Comparison of ENCODE assay signal across 39 cellular contexts in the genomic region with DNA sequence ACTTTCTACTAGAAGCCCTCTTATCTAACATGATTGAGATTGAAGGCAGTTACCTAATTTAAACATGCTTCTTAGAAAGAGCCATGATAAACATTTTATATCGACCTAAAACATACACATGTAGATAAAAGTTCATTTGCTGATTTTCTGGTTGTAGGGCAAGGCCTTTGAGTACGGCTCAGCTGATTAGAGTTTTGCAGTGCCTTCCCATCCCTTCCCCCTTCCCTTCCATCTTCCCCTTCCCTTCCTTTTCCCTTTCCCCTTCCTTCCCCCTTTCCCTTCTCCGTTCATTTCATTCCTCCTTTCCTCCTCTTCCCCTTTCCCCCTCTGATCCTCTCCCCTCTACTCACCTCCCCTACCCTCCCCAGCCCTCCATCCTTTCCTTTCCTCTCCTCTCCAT. TPM values are rescaled to one million over a fixed set of nuclear protein-coding genes. Genes with fewer than 3 reads are reported as not detected.
DNase-seq lines count a peak whose midpoint lies in the region; ATAC-seq, FAIRE-seq and TF ChIP-seq lines count a peak whose summit lies in the region.
"Had no signal": no experiment of that assay in that cellular context is flagged by ENCODE, and none has a peak within 500 bp of the region (broad histone marks: within the 10 kb centered on the region; RNA-seq: fewer than 3 reads in every experiment).

No MANE protein-coding gene starts in this region.

- H3K9ac ChIP-seq in HepG2 (ENCODE audit: insufficient read depth, low read depth, low read length): no peak overlapping the region
- H3K9ac ChIP-seq in K562 (ENCODE audit: insufficient read depth in 1 of 2, low read depth in 2 of 2, low read length in 2 of 2): no peak overlapping the region
- H3K9ac ChIP-seq: BLaER1; BLaER1 treated with 17β-estradiol and CSF1 and Interleukin-3, amounts not matched to agents 10 nM and 100 nM had no signal

- no peaks in the 10 kb centered on the region for H3K36me3 ChIP-seq in HepG2 (replicated peaks in 1 of 2; ENCODE audit: control insufficient read depth in 1 of 2, insufficient read depth in 2 of 2, low read length in 2 of 2)
- no peaks in the 10 kb centered on the region for H3K36me3 ChIP-seq in right lobe of liver
- no peaks in the 10 kb centered on the region for H3K36me3 ChIP-seq in HEK293 (ENCODE audit: control insufficient read depth in 2 of 2, insufficient read depth in 1 of 2, low read length in 2 of 2)
- H3K36me3 ChIP-seq in K562 (ENCODE audit: control insufficient read depth, insufficient read depth, low read length): no peaks in the 10 kb centered on the region
- H3K36me3 ChIP-seq: BE2C; BLaER1; BLaER1 treated with 17β-estradiol and CSF1 and Interleukin-3, amounts not matched to agents 10 nM and 100 nM had no signal

- H3K27me3 ChIP-seq in HepG2 (ENCODE audit: control insufficient read depth in 1 of 2, insufficient read depth in 2 of 2, low read length in 2 of 2) (no peaks in the 10 kb centered on the region), right lobe of liver (no peaks in the 10 kb centered on the region), K562 (ENCODE audit: control insufficient read depth in 2 of 2, insufficient read depth in 2 of 2, low read length in 2 of 2) (no peaks in the 10 kb centered on the region)
- H3K27me3 ChIP-seq: BE2C; BLaER1; BLaER1 treated with 17β-estradiol and CSF1 and Interleukin-3, amounts not matched to agents 10 nM and 100 nM had no signal

- H3K9me3 ChIP-seq in HepG2 (ENCODE audit: low read length): no peaks in the 10 kb centered on the region
- H3K9me3 ChIP-seq in right lobe of liver: no peaks in the 10 kb centered on the region
- no peaks in the 10 kb centered on the region for H3K9me3 ChIP-seq in HEK293 (ENCODE audit: control insufficient read depth, insufficient read depth, low read depth, low read length)
- H3K9me3 ChIP-seq in K562 (replicated peaks; ENCODE audit: control insufficient read depth, insufficient read depth, low read depth, low read length): no peaks in the 10 kb centered on the region
- H3K9me3 ChIP-seq: A549; BE2C; BLaER1; BLaER1 treated with 17β-estradiol and CSF1 and Interleukin-3, amounts not matched to agents 10 nM and 100 nM; Caco-2 had no signal

- intact Hi-C loops in HepG2 (cut with micrococcal nuclease; ENCODE audit: unreplicated experiment) (no loop called here), right lobe of liver (cut with DNase I) (no loop called here), K562 (cut with micrococcal nuclease) (no loop called here), left ventricle myocardium superior (cut with micrococcal nuclease) (no loop called here)

- BruUV-seq in HepG2 (replicated peaks; lab: Mats Ljungman, UMichigan): no TSS peak
- no TSS peak for BruUV-seq in K562 (replicated peaks; lab: Mats Ljungman, UMichigan)

- H3K27me3 Mint-ChIP-seq in T-cell: no peaks in the 10 kb centered on the region
- H3K27me3 Mint-ChIP-seq: B cell; CD4-positive, alpha-beta memory T cell; CD4-positive, alpha-beta T cell; CD4-positive, CD25-positive, alpha-beta regulatory T cell; CD8-positive, alpha-beta memory T cell had no signal

- H3K4me1 ChIP-seq in HepG2 (ENCODE audit: insufficient read depth, low read length) (no peaks in the 10 kb centered on the region), right lobe of liver (no peaks in the 10 kb centered on the region), HEK293 (ENCODE audit: control insufficient read depth, insufficient read depth, low read length) (no peaks in the 10 kb centered on the region), K562 (replicated peaks in 1 of 2; ENCODE audit: control insufficient read depth in 2 of 2, insufficient read depth in 2 of 2, low read length in 2 of 2) (peaks cover 4 to 6% of the 10 kb centered on the region in 2 experiments; a peak in 3 of 5 replicates)
- H3K4me1 ChIP-seq: BE2C, BLaER1, Caco-2 had no signal

- TF ChIP-seq POLR2A in HepG2 (IDR thresholded peaks at IDR 0.05; ENCODE audit: insufficient read depth in 1 of 2, low read depth in 2 of 2, low read length in 2 of 2) (no peak), right lobe of liver (IDR thresholded peaks at IDR 0.05) (no peak), K562 (conservative IDR thresholded peaks at IDR 0.05) (no peak)

- TF ChIP-seq RAD21 in HepG2 (CRISPR knock-in tag; IDR thresholded peaks at IDR 0.05) (no peak), K562 (CRISPR knock-in tag; conservative IDR thresholded peaks at IDR 0.05 in 1 of 2, IDR thresholded peaks at IDR 0.05 in 1 of 2) (no peak)

- ATAC-seq in HepG2 (no peak), right lobe of liver (no peak), K562 (no peak), T-cell (replicated peaks in 1 of 4) (no peak), left ventricle myocardium superior (no peak)
- ATAC-seq: A549; CD8-positive, alpha-beta T cell had no signal

- H3K4me3 ChIP-seq in HepG2 (replicated peaks in 1 of 3; ENCODE audit: insufficient read depth in 1 of 3, low read depth in 2 of 3, low read length in 3 of 3): no peak overlapping the region
- no peak overlapping the region for H3K4me3 ChIP-seq in right lobe of liver
- no peak overlapping the region for H3K4me3 ChIP-seq in HEK293 (ENCODE audit: low read depth, low read length)
- no peak overlapping the region for H3K4me3 ChIP-seq in K562
- H3K4me3 ChIP-seq: A549; BLaER1; BLaER1 treated with 17β-estradiol and CSF1 and Interleukin-3, amounts not matched to agents 10 nM and 100 nM had no signal

- H2AFZ ChIP-seq in HepG2 (ENCODE audit: low read length): no peak overlapping the region
- H2AFZ ChIP-seq in K562 (ENCODE audit: low read depth, low read length): no peak overlapping the region

- H3K4me1 Mint-ChIP-seq in T-cell: peaks cover 9 to 11% (median 10%) of the 10 kb centered on the region in 3 donors
- H3K4me1 Mint-ChIP-seq: B cell had no signal

- in situ Hi-C loops in HepG2 (cut with HindIII; ENCODE audit: extremely low pct_ligation_motif_present, low pct_unique_long_range_greater_than_20kb): no loop called here
- in situ Hi-C loops in K562 (cut with MboI): no loop called here

- CTCF ChIA-PET in HepG2 (lab: Yijun Ruan, JAX; ENCODE audit: low intra/inter-chr PET ratio, low total read pairs): no interaction called here
- CTCF ChIA-PET in HEK293 (lab: Yijun Ruan, JAX): no interaction called here
- CTCF ChIA-PET in K562 (lab: Yijun Ruan, JAX; ENCODE audit: low intra/inter-chr PET ratio): no interaction called here
- CTCF ChIA-PET in T-cell (lab: Charles Lee): no interaction called here

- no peaks in the 10 kb centered on the region for H3K9me3 Mint-ChIP-seq in T-cell
- H3K9me3 Mint-ChIP-seq: CD4-positive, alpha-beta T cell; CD4-positive, CD25-positive, alpha-beta regulatory T cell; CD8-positive, alpha-beta memory T cell; CD8-positive, alpha-beta T cell had no signal

- 52% methylated on average over 3 of the region's 3 CpGs for WGBS in HepG2 (ENCODE audit: low lambda C conversion rate)
- WGBS in right lobe of liver (ENCODE audit: insufficient coverage, low coverage, low lambda C conversion rate, missing lambda C conversion rate): 78% methylated on average over 3 of the region's 3 CpGs
- WGBS in K562 (ENCODE audit: insufficient coverage, low coverage, missing lambda C conversion rate): 12% methylated on average over 3 of the region's 3 CpGs

- no peak overlapping the region for H3K27ac ChIP-seq in HepG2 (ENCODE audit: extremely low read length, insufficient read depth, low read length)
- no peak overlapping the region for H3K27ac ChIP-seq in right lobe of liver
- H3K27ac ChIP-seq in HEK293 (ENCODE audit: extremely low read depth, low read depth, low read length): no peak overlapping the region
- H3K27ac ChIP-seq in K562 (ENCODE audit: extremely low read depth, low read depth, low read length): no peak overlapping the region
- H3K27ac ChIP-seq: 22Rv1; A549; BLaER1; BLaER1 treated with 17β-estradiol and CSF1 and Interleukin-3, amounts not matched to agents 10 nM and 100 nM; C4-2B had no signal

- H3K36me3 Mint-ChIP-seq in T-cell: no peaks in the 10 kb centered on the region
- H3K36me3 Mint-ChIP-seq: CD14-positive monocyte; CD4-positive, alpha-beta memory T cell; CD4-positive, CD25-positive, alpha-beta regulatory T cell; CD8-positive, alpha-beta T cell had no signal

- H3K79me2 ChIP-seq in HepG2 (ENCODE audit: insufficient read depth, low read length): no peaks in the 10 kb centered on the region
- H3K79me2 ChIP-seq in K562 (ENCODE audit: control insufficient read depth, insufficient read depth, low read length): no peaks in the 10 kb centered on the region

- no peak for TF ChIP-seq CTCF in HepG2 (CRISPR knock-in tag; IDR thresholded peaks at IDR 0.05)
- no peak for TF ChIP-seq CTCF in right lobe of liver (IDR thresholded peaks at IDR 0.05)
- TF ChIP-seq CTCF in HEK293 (tag by site-specific recombination; IDR thresholded peaks at IDR 0.05): no peak
- no peak for TF ChIP-seq CTCF in K562 (IDR thresholded peaks at IDR 0.05 in 2 of 3, conservative IDR thresholded peaks at IDR 0.05 in 1 of 3; ENCODE audit: insufficient read depth in 2 of 3, low read depth in 1 of 3, low read length in 3 of 3)

- no peak for FAIRE-seq in HepG2 (lab: Jason Lieb, UNC)
- no peak for FAIRE-seq in K562 (lab: Jason Lieb, UNC)
- FAIRE-seq: A549, D721Med had no signal

- POLR2A ChIA-PET in HepG2 (lab: Yijun Ruan, JAX) (interaction anchor here (1.4 kb wide), 1 partner anchor 21 kb away, joined by 5 read pairs; no protein-coding TSS in a partner anchor), HEK293 (lab: Yijun Ruan, JAX) (interaction anchor here (2.2 kb wide), 1 partner anchor 22 kb away, joined by 8 read pairs; the partner anchor contains the start of gene LDHA), K562 (lab: Yijun Ruan, JAX) (interaction anchor here (1.6 kb wide), 1 partner anchor 19 kb away, joined by 6 read pairs; no protein-coding TSS in a partner anchor), T-cell (lab: Charles Lee) (no interaction called here)

- H3K27ac Mint-ChIP-seq in T-cell: no peak overlapping the region
- H3K27ac Mint-ChIP-seq: B cell; CD4-positive, alpha-beta T cell; CD4-positive, CD25-positive, alpha-beta regulatory T cell; CD8-positive, alpha-beta memory T cell; CD8-positive, alpha-beta T cell had no signal

- TF ChIP-seq EP300 in HepG2 (IDR thresholded peaks at IDR 0.05; ENCODE audit: low read depth in 2 of 2, low read length in 2 of 2): no peak
- TF ChIP-seq EP300 in HepG2 (CRISPR knock-in tag; IDR thresholded peaks at IDR 0.05; ENCODE audit: borderline replicate concordance): no peak
- TF ChIP-seq EP300 in K562 (IDR thresholded peaks at IDR 0.05; ENCODE audit: low read length): no peak

- no peak overlapping the region for H3K4me2 ChIP-seq in HepG2 (ENCODE audit: low read depth, low read length)
- no peak overlapping the region for H3K4me2 ChIP-seq in K562 (ENCODE audit: insufficient read depth, low read length)
- H3K4me2 ChIP-seq: A549; BLaER1; BLaER1 treated with 17β-estradiol and CSF1 and Interleukin-3, amounts not matched to agents 10 nM and 100 nM had no signal

- no peaks in the 10 kb centered on the region for H4K20me1 ChIP-seq in HepG2 (ENCODE audit: insufficient read depth, low read length)
- no peaks in the 10 kb centered on the region for H4K20me1 ChIP-seq in K562 (replicated peaks; ENCODE audit: control insufficient read depth, insufficient read depth, low read length)
- H4K20me1 ChIP-seq: BLaER1; BLaER1 treated with 17β-estradiol and CSF1 and Interleukin-3, amounts not matched to agents 10 nM and 100 nM had no signal

- DNase-seq in HepG2 (ENCODE audit: low spot score) (no peak), right lobe of liver (no peak), K562 (ENCODE audit: extremely low read depth in 1 of 4, low spot score in 3 of 4) (no peak), T-cell (no peak), left ventricle myocardium superior (no peak)
- DNase-seq: 8988T; ACHN; AML-193; BE2C; C1 segment of cervical spinal cord; Caco-2; Calu3; CD4-positive, alpha-beta memory T cell; CD4-positive, alpha-beta T cell; CD4-positive, CD25-positive, alpha-beta regulatory T cell; CD8-positive, alpha-beta memory T cell; CD8-positive, alpha-beta T cell; COR-L47; DMS 273 treated with DMSO at 0.1 percent for 48 hours; DMS153; DMS53; DMS79; DMS79 treated with DMSO at 0.1 percent for 48 hours; DND-41; EL had no signal

- no peaks in the 10 kb centered on the region for H3K9me1 ChIP-seq in K562 (ENCODE audit: control insufficient read depth, insufficient read depth, low read length)

- H3K4me3 Mint-ChIP-seq in T-cell: no peak overlapping the region
- H3K4me3 Mint-ChIP-seq: B cell; CD14-positive monocyte; CD4-positive, alpha-beta memory T cell; CD4-positive, alpha-beta T cell; CD4-positive, CD25-positive, alpha-beta regulatory T cell; CD8-positive, alpha-beta memory T cell; CD8-positive, alpha-beta T cell had no signal

RNA-seq across cellular contexts. Expression of gene LDHC, which starts 4.3 kb away (rescaled TPM):
- total RNA-seq in HepG2 (2016; rRNA removed; fragmentation: Illumina TruSeq; extraction: Trizol) (not detected in 2 replicates), right lobe of liver (1 to 10 TPM in 2 of 6 experiments, under 1 TPM in 1, not detected in 3; 0.61 to 1.6 (median 1.5) TPM), K562 (2014; rRNA removed) (not detected in 2 replicates), K562 (2014; rRNA removed; fragmentation: Illumina TruSeq; extraction: Trizol) (not detected in 2 replicates), K562 (2015; rRNA removed; fragmentation: Illumina TruSeq; extraction: Trizol) (not detected in 2 replicates), K562 (2021) (not detected in 2 replicates), T-cell (under 1 TPM in 1 of 5 donors, not detected in 4; 0.82 TPM), left ventricle myocardium superior (not detected)
- not detected in 2 replicates for total RNA-seq in HepG2 (2016; cell fraction: cytosol; rRNA removed; fragmentation: Illumina TruSeq; extraction: Trizol; ENCODE audit: low read depth)
- not detected in 2 replicates for total RNA-seq in HepG2 (2016; cell fraction: insoluble cytoplasmic fraction; rRNA removed; fragmentation: Illumina TruSeq; extraction: Trizol)
- not detected in 2 replicates for total RNA-seq in HepG2 (2016; cell fraction: membrane; rRNA removed; fragmentation: Illumina TruSeq; extraction: Trizol)
- not detected in 2 replicates for total RNA-seq in HepG2 (2016; cell fraction: nucleus; rRNA removed; fragmentation: Illumina TruSeq; extraction: Trizol)
- polyA plus RNA-seq in HepG2 (2011; rRNA removed) (not detected in 2 replicates), K562 (2011; rRNA removed) (not detected in 2 replicates), K562 (2014; fragmentation: Illumina TruSeq; extraction: Trizol) (not detected in 2 replicates), K562 (2014; fragmentation: Nextera tagmentation; extraction: Ambion mirVana) (not detected), K562 (2014; rRNA removed) (not detected in 2 replicates)
- not detected in 2 replicates for polyA plus RNA-seq in HepG2 (2011; cell fraction: cytosol; rRNA removed)
- polyA plus RNA-seq in HepG2 (2011; cell fraction: nucleus; rRNA removed): not detected in 2 replicates
- polyA plus RNA-seq in HepG2 (2012): not detected in 2 replicates
- polyA plus RNA-seq in HepG2 (2016; cell fraction: cytosol; fragmentation: Illumina TruSeq; extraction: Trizol; ENCODE audit: low read depth): not detected in 2 replicates
- not detected in 2 replicates for polyA plus RNA-seq in HepG2 (2016; cell fraction: insoluble cytoplasmic fraction; fragmentation: Illumina TruSeq; extraction: Trizol; ENCODE audit: low read depth)
- polyA plus RNA-seq in HepG2 (2016; cell fraction: membrane; fragmentation: Illumina TruSeq; extraction: Trizol; ENCODE audit: low read depth): not detected in 2 replicates
- polyA plus RNA-seq in HepG2 (2016; cell fraction: nucleus; fragmentation: Illumina TruSeq; extraction: Trizol; ENCODE audit: insufficient read depth, low read depth): not detected in 2 replicates
- polyA minus RNA-seq in HepG2 (2011; rRNA and poly(A)+ RNA removed; ENCODE audit: low replicate concordance): not detected in 2 replicates
- not detected in 2 replicates for polyA minus RNA-seq in HepG2 (2011; cell fraction: cytosol; rRNA and poly(A)+ RNA removed)
- polyA minus RNA-seq in HepG2 (2011; cell fraction: nucleus; rRNA and poly(A)+ RNA removed): not detected in 2 replicates
- not detected in 2 replicates for total RNA-seq in K562 (2011; cell fraction: chromatin; rRNA removed; ENCODE audit: low replicate concordance)
- not detected in 2 replicates for total RNA-seq in K562 (2011; cell fraction: nucleolus; rRNA removed)
- total RNA-seq in K562 (2011; cell fraction: nucleoplasm; rRNA removed): not detected in 2 replicates
- polyA plus RNA-seq in K562 (2011; cell fraction: cytosol; rRNA removed): not detected in 2 replicates
- polyA plus RNA-seq in K562 (2011; cell fraction: nucleus; rRNA removed): not detected in 2 replicates
- not detected in 2 replicates for polyA plus RNA-seq in K562 (2012)
- polyA minus RNA-seq in K562 (2011; rRNA and poly(A)+ RNA removed): 0.42 TPM in 1 of 2 replicates, not detected in the other
- polyA minus RNA-seq in K562 (2011; cell fraction: cytosol; rRNA and poly(A)+ RNA removed): not detected in 2 replicates
- polyA minus RNA-seq in K562 (2011; cell fraction: nucleus; rRNA and poly(A)+ RNA removed): not detected in 2 replicates
- total RNA-seq: A673; B cell; Caco-2; Calu3; CD4-positive, alpha-beta memory T cell; CD4-positive, alpha-beta T cell; CD4-positive, CD25-positive, alpha-beta regulatory T cell; CD8-positive, alpha-beta memory T cell; CD8-positive, alpha-beta T cell; Daoy had no signal
- polyA plus RNA-seq: BJ; CD14-positive monocyte; CD4-positive, alpha-beta memory T cell; CD8-positive, alpha-beta memory T cell had no signal

RNA-seq across cellular contexts. Expression of gene LDHA, which starts 22.1 kb away (rescaled TPM):
- total RNA-seq in HepG2 (2016; rRNA removed; fragmentation: Illumina TruSeq; extraction: Trizol): 805 and 1,257 TPM in 2 replicates
- total RNA-seq in HepG2 (2016; cell fraction: cytosol; rRNA removed; fragmentation: Illumina TruSeq; extraction: Trizol; ENCODE audit: low read depth): 144 and 147 TPM in 2 replicates
- total RNA-seq in HepG2 (2016; cell fraction: insoluble cytoplasmic fraction; rRNA removed; fragmentation: Illumina TruSeq; extraction: Trizol): 804 and 1,250 TPM in 2 replicates
- 335 and 350 TPM in 2 replicates for total RNA-seq in HepG2 (2016; cell fraction: membrane; rRNA removed; fragmentation: Illumina TruSeq; extraction: Trizol)
- 485 and 499 TPM in 2 replicates for total RNA-seq in HepG2 (2016; cell fraction: nucleus; rRNA removed; fragmentation: Illumina TruSeq; extraction: Trizol)
- 1,112 and 1,547 TPM in 2 replicates for polyA plus RNA-seq in HepG2 (2011; rRNA removed)
- 1,051 and 1,568 TPM in 2 replicates for polyA plus RNA-seq in HepG2 (2011; cell fraction: cytosol; rRNA removed)
- 242 and 434 TPM in 2 replicates for polyA plus RNA-seq in HepG2 (2011; cell fraction: nucleus; rRNA removed)
- 2,051 and 2,699 TPM in 2 replicates for polyA plus RNA-seq in HepG2 (2012)
- 290 and 338 TPM in 2 replicates for polyA plus RNA-seq in HepG2 (2016; cell fraction: cytosol; fragmentation: Illumina TruSeq; extraction: Trizol; ENCODE audit: low read depth)
- 2,117 and 2,212 TPM in 2 replicates for polyA plus RNA-seq in HepG2 (2016; cell fraction: insoluble cytoplasmic fraction; fragmentation: Illumina TruSeq; extraction: Trizol; ENCODE audit: low read depth)
- polyA plus RNA-seq in HepG2 (2016; cell fraction: membrane; fragmentation: Illumina TruSeq; extraction: Trizol; ENCODE audit: low read depth): 355 and 398 TPM in 2 replicates
- 763 and 807 TPM in 2 replicates for polyA plus RNA-seq in HepG2 (2016; cell fraction: nucleus; fragmentation: Illumina TruSeq; extraction: Trizol; ENCODE audit: insufficient read depth, low read depth)
- 970 and 1,123 TPM in 2 replicates for polyA minus RNA-seq in HepG2 (2011; rRNA and poly(A)+ RNA removed; ENCODE audit: low replicate concordance)
- polyA minus RNA-seq in HepG2 (2011; cell fraction: cytosol; rRNA and poly(A)+ RNA removed): 1,287 and 1,326 TPM in 2 replicates
- polyA minus RNA-seq in HepG2 (2011; cell fraction: nucleus; rRNA and poly(A)+ RNA removed): 313 and 485 TPM in 2 replicates
- 100 to 1,000 TPM; 227 to 866 (median 656) TPM for total RNA-seq in right lobe of liver
- total RNA-seq in K562 (2011; cell fraction: chromatin; rRNA removed; ENCODE audit: low replicate concordance): 227 and 496 TPM in 2 replicates
- total RNA-seq in K562 (2011; cell fraction: nucleolus; rRNA removed): 234 and 275 TPM in 2 replicates
- total RNA-seq in K562 (2011; cell fraction: nucleoplasm; rRNA removed): 463 and 572 TPM in 2 replicates
- 497 and 537 TPM in 2 replicates for total RNA-seq in K562 (2014; rRNA removed)
- 535 and 615 TPM in 2 replicates for total RNA-seq in K562 (2014; rRNA removed; fragmentation: Illumina TruSeq; extraction: Trizol)
- 587 and 664 TPM in 2 replicates for total RNA-seq in K562 (2015; rRNA removed; fragmentation: Illumina TruSeq; extraction: Trizol)
- total RNA-seq in K562 (2021): 739 and 755 TPM in 2 replicates
- 2,290 and 3,001 TPM in 2 replicates for polyA plus RNA-seq in K562 (2011; rRNA removed)
- 907 and 2,175 TPM in 2 replicates for polyA plus RNA-seq in K562 (2011; cell fraction: cytosol; rRNA removed)
- polyA plus RNA-seq in K562 (2011; cell fraction: nucleus; rRNA removed): 371 and 679 TPM in 2 replicates
- 741 and 1,455 TPM in 2 replicates for polyA plus RNA-seq in K562 (2012)
- 1,410 and 1,720 TPM in 2 replicates for polyA plus RNA-seq in K562 (2014; fragmentation: Illumina TruSeq; extraction: Trizol)
- polyA plus RNA-seq in K562 (2014; fragmentation: Nextera tagmentation; extraction: Ambion mirVana): 1,000 to 10,000 TPM in 1 of 2 experiments, 100 to 1,000 TPM in 1; 926 to 1,451 TPM
- polyA plus RNA-seq in K562 (2014; rRNA removed): 981 and 1,026 TPM in 2 replicates
- 3,343 and 3,532 TPM in 2 replicates for polyA minus RNA-seq in K562 (2011; rRNA and poly(A)+ RNA removed)
- 1,176 and 1,311 TPM in 2 replicates for polyA minus RNA-seq in K562 (2011; cell fraction: cytosol; rRNA and poly(A)+ RNA removed)
- polyA minus RNA-seq in K562 (2011; cell fraction: nucleus; rRNA and poly(A)+ RNA removed): 165 and 457 TPM in 2 replicates
- total RNA-seq in T-cell: 100 to 1,000 TPM; 130 to 323 (median 161) TPM
- total RNA-seq in left ventricle myocardium superior: 332 TPM

RNA-seq across cellular contexts. Expression of gene LDHAL6A, which starts 39.2 kb away (rescaled TPM):
- total RNA-seq in HepG2 (2016; rRNA removed; fragmentation: Illumina TruSeq; extraction: Trizol) (not detected in 2 replicates), right lobe of liver (not detected), K562 (2014; rRNA removed) (not detected in 2 replicates), K562 (2014; rRNA removed; fragmentation: Illumina TruSeq; extraction: Trizol) (not detected in 2 replicates), K562 (2015; rRNA removed; fragmentation: Illumina TruSeq; extraction: Trizol) (not detected in 2 replicates), K562 (2021) (not detected in 2 replicates), T-cell (under 1 TPM in 1 of 5 donors, not detected in 4; 0.46 TPM), left ventricle myocardium superior (not detected)
- not detected in 2 replicates for total RNA-seq in HepG2 (2016; cell fraction: cytosol; rRNA removed; fragmentation: Illumina TruSeq; extraction: Trizol; ENCODE audit: low read depth)
- not detected in 2 replicates for total RNA-seq in HepG2 (2016; cell fraction: insoluble cytoplasmic fraction; rRNA removed; fragmentation: Illumina TruSeq; extraction: Trizol)
- not detected in 2 replicates for total RNA-seq in HepG2 (2016; cell fraction: membrane; rRNA removed; fragmentation: Illumina TruSeq; extraction: Trizol)
- total RNA-seq in HepG2 (2016; cell fraction: nucleus; rRNA removed; fragmentation: Illumina TruSeq; extraction: Trizol): not detected in 2 replicates
- polyA plus RNA-seq in HepG2 (2011; rRNA removed) (not detected in 2 replicates), K562 (2011; rRNA removed) (0.04 TPM in 1 of 2 replicates, not detected in the other), K562 (2014; fragmentation: Illumina TruSeq; extraction: Trizol) (not detected in 2 replicates), K562 (2014; fragmentation: Nextera tagmentation; extraction: Ambion mirVana) (not detected), K562 (2014; rRNA removed) (not detected in 2 replicates)
- polyA plus RNA-seq in HepG2 (2011; cell fraction: cytosol; rRNA removed): not detected in 2 replicates
- not detected in 2 replicates for polyA plus RNA-seq in HepG2 (2011; cell fraction: nucleus; rRNA removed)
- 0.12 TPM in 1 of 2 replicates, not detected in the other for polyA plus RNA-seq in HepG2 (2012)
- polyA plus RNA-seq in HepG2 (2016; cell fraction: cytosol; fragmentation: Illumina TruSeq; extraction: Trizol; ENCODE audit: low read depth): not detected in 2 replicates
- not detected in 2 replicates for polyA plus RNA-seq in HepG2 (2016; cell fraction: insoluble cytoplasmic fraction; fragmentation: Illumina TruSeq; extraction: Trizol; ENCODE audit: low read depth)
- not detected in 2 replicates for polyA plus RNA-seq in HepG2 (2016; cell fraction: membrane; fragmentation: Illumina TruSeq; extraction: Trizol; ENCODE audit: low read depth)
- polyA plus RNA-seq in HepG2 (2016; cell fraction: nucleus; fragmentation: Illumina TruSeq; extraction: Trizol; ENCODE audit: insufficient read depth, low read depth): not detected in 2 replicates
- polyA minus RNA-seq in HepG2 (2011; rRNA and poly(A)+ RNA removed; ENCODE audit: low replicate concordance): not detected in 2 replicates
- not detected in 2 replicates for polyA minus RNA-seq in HepG2 (2011; cell fraction: cytosol; rRNA and poly(A)+ RNA removed)
- not detected in 2 replicates for polyA minus RNA-seq in HepG2 (2011; cell fraction: nucleus; rRNA and poly(A)+ RNA removed)
- total RNA-seq in K562 (2011; cell fraction: chromatin; rRNA removed; ENCODE audit: low replicate concordance): not detected in 2 replicates
- not detected in 2 replicates for total RNA-seq in K562 (2011; cell fraction: nucleolus; rRNA removed)
- total RNA-seq in K562 (2011; cell fraction: nucleoplasm; rRNA removed): not detected in 2 replicates
- not detected in 2 replicates for polyA plus RNA-seq in K562 (2011; cell fraction: cytosol; rRNA removed)
- polyA plus RNA-seq in K562 (2011; cell fraction: nucleus; rRNA removed): not detected in 2 replicates
- not detected in 2 replicates for polyA plus RNA-seq in K562 (2012)
- not detected in 2 replicates for polyA minus RNA-seq in K562 (2011; rRNA and poly(A)+ RNA removed)
- polyA minus RNA-seq in K562 (2011; cell fraction: cytosol; rRNA and poly(A)+ RNA removed): not detected in 2 replicates
- not detected in 2 replicates for polyA minus RNA-seq in K562 (2011; cell fraction: nucleus; rRNA and poly(A)+ RNA removed)
- total RNA-seq: A172; A673; Calu3; CD4-positive, alpha-beta T cell; CD4-positive, CD25-positive, alpha-beta regulatory T cell; CD8-positive, alpha-beta memory T cell; CD8-positive, alpha-beta T cell had no signal
- polyA plus RNA-seq: A549; AG04450; BJ; CD14-positive monocyte; CD4-positive, alpha-beta memory T cell; CD8-positive, alpha-beta memory T cell had no signal

Comparison
In these comparisons a context has a peak if more than half of its experiments do, and no peak if none do; other contexts are left out.
1. POLR2A ChIA-PET loops: an anchor here in HepG2 (1.4 kb wide), HEK293 (2.2 kb wide) and K562 (1.6 kb wide); none called in T-cell.
2. Of the 241 proteins assayed by ChIP-seq in both HepG2 and K562: peak only in HepG2: PCBP2; only in K562: none; in both: HNRNPK; in neither: 239.